ENCODE assay signal across 8 cellular contexts in the genomic region with DNA sequence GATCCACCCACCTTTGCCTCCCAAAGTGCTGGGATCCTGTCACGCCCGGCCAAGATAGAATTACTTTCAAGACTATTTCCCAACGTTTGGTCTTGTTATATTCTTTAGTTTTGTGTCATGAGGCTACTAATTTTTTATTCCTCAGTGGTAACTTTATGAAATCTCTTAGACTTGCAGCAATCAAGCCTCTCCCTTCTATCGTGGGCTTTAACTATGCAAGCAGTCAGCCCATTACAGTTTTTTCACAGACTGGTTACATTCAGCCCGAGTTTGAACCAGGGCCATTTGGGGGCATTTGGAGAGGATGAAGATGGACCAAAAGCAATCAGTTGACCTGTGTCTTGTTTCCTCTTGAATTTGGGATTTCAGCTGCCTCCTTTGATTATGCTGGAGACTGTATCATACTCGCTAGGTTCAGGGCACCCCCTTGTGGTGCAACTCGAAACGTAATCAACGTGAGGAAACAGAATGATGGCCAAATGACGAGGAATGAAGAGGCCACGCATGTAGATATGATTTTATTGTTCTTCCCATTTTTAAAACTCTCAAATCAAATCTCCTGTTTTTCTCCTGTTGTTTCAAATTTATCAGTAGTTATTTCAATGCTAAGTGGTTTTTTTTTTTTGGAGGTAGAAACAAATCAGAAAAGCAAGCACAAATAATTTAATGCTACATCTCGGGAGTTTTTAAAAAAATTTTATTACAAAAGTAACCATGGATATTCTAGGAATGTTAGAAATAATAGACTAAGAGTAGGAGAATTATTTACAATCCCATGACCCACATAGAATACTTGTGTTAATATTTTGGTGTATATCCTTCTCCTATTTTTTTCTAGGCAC.
DNase-seq lines count a peak whose midpoint lies in the region; ATAC-seq, FAIRE-seq and TF ChIP-seq lines count a peak whose summit lies in the region.

No MANE protein-coding gene starts in this region.

- H3K27me3 ChIP-seq in tibial artery, result no peaks in the 10 kb centered on the region

- no peaks in the 10 kb centered on the region for H3K9me3 ChIP-seq in tibial artery

- 30 to 31% methylated on average over 12 of the region's 12 CpGs for WGBS in lower leg skin, 2 donors

- peak; percentile 48 for DNase-seq in DMS114 treated with DMSO at 0.1 percent for 48 hours (lab: John Stamatoyannopoulos, UW; ENCODE audit: unreplicated experiment)
- peak; percentile 47 for DNase-seq in RCC 7860 (ENCODE audit: low spot score)
- peak; percentile 68 for DNase-seq in dedifferentiated amniotic fluid mesenchymal stem cell (ENCODE audit: extremely low spot score)
- peak; percentile 73 to 90 for DNase-seq in lower leg skin (ENCODE audit: low spot score in 2 of 2)
- DNase-seq in tibial artery, result peak in 1 of 2 donors; percentile 63

- intact Hi-C loops in lower leg skin (cut with DNase I; ENCODE audit: low total_unique reads) (loop anchor here (10.0 kb wide), 1 partner anchor 154 kb away; no protein-coding TSS in a partner anchor), tibial artery (cut with DNase I; ENCODE audit: low total_unique reads) (no loop called here)

- no peaks in the 10 kb centered on the region for H3K4me1 ChIP-seq in tibial artery

- H3K36me3 ChIP-seq in tibial artery, result no peaks in the 10 kb centered on the region

- H3K27ac ChIP-seq in tibial artery, result no peak overlapping the region

- peak; percentile 92 for ATAC-seq in GM19043 (IDR thresholded peaks at IDR 0.05; ENCODE audit: low read depth, unreplicated experiment)
- peak; percentile 46 for ATAC-seq in HG03575 (IDR thresholded peaks at IDR 0.05; ENCODE audit: extremely low read depth, insufficient number of reproducible peaks, low FRiP score, unreplicated experiment)
- ATAC-seq in GM18873 (IDR thresholded peaks at IDR 0.05; ENCODE audit: low FRiP score, unreplicated experiment), result no peak

- no peak for TF ChIP-seq POLR2A in lower leg skin (IDR thresholded peaks at IDR 0.05)

- no peak overlapping the region for H3K4me3 ChIP-seq in lower leg skin (ENCODE audit: low read depth, poor library complexity, severe bottlenecking)
- no peak overlapping the region for H3K4me3 ChIP-seq in tibial artery

- TF ChIP-seq CTCF in lower leg skin (IDR thresholded peaks at IDR 0.05) (no peak), tibial artery (IDR thresholded peaks at IDR 0.05) (peak; percentile 48 to 51)

- peak; percentile 67 for FAIRE-seq in RCC 7860 (lab: Jason Lieb, UNC)

Comparison
In these comparisons a context has a peak if more than half of its experiments do, and no peak if none do; other contexts are left out.
1. CTCF ChIP-seq: peak in tibial artery (2 of 2); none in lower leg skin (0 of 3).